ENCODE assay signal across 8 cellular contexts in the genomic region with DNA sequence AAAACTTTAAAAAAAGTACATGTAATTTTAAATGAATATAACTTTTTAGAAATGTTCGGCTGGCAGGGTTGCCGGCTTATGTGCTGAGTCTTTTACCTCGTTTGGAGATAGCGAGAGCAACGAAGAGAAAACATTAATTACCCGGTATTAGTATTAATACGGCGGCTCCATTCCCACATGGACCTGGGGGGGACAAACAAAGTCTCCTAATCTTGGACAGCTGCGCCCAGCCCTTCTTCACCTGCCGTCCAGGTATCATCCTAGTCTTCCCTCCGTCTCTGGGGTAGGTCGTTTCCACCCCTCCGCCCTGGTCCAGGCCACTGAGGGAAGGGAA. TPM values are rescaled to one million over a fixed set of nuclear protein-coding genes. Genes with fewer than 3 reads are reported as not detected.
DNase-seq lines count a peak whose midpoint lies in the region; ATAC-seq and TF ChIP-seq lines count a peak whose summit lies in the region.

No MANE protein-coding gene starts in this region.

- H3K9me3 ChIP-seq in PC-9 (ENCODE audit: insufficient read depth, low read depth), result no peaks in the 10 kb centered on the region
- no peaks in the 10 kb centered on the region for H3K9me3 ChIP-seq in esophagus muscularis mucosa

- peak overlapping the region; percentile 38 for H3K27ac Mint-ChIP-seq in osteocyte (ENCODE audit: unreplicated experiment)

- peaks cover 19% of the 10 kb centered on the region for H3K79me2 ChIP-seq in PC-9 (ENCODE audit: low read depth)

- H3F3A ChIP-seq in PC-9 (ENCODE audit: insufficient read depth, low read depth), result peaks cover 18% of the 10 kb centered on the region

- H3K9me2 ChIP-seq in PC-9 (ENCODE audit: insufficient read depth), result no peaks in the 10 kb centered on the region

- no peaks in the 10 kb centered on the region for H3K27me3 ChIP-seq in PC-9 (ENCODE audit: insufficient read depth, low read depth)
- H3K27me3 ChIP-seq in esophagus muscularis mucosa, result no peaks in the 10 kb centered on the region

- peaks cover 30% of the 10 kb centered on the region for H3K4me1 Mint-ChIP-seq in osteocyte (ENCODE audit: unreplicated experiment)

- H3K36me3 ChIP-seq in PC-9 (ENCODE audit: low read depth) (no peaks in the 10 kb centered on the region), esophagus muscularis mucosa (peaks cover 0 to 3% (median 0%) of the 10 kb centered on the region in 4 donors)

- peak overlapping the region; percentile 87 for H3K4me2 ChIP-seq in PC-9

- POLR2A ChIA-PET in PC-9 (lab: Charles Lee; ENCODE audit: unreplicated experiment), result interaction anchor here (0.7 kb wide), 1 partner anchor 227 kb away, joined by 12 read pairs; no protein-coding TSS in a partner anchor

- DNase-seq in GM12864 (ENCODE audit: low read depth) (no peak), PC-9 (no peak), esophagus muscularis mucosa (ENCODE audit: extremely low spot score) (no peak), osteocyte (ENCODE audit: extremely low spot score, unreplicated experiment) (no peak), DMS53 treated with DMSO at 0.1 percent for 48 hours (lab: John Stamatoyannopoulos, UW; ENCODE audit: unreplicated experiment) (no peak), NCI-H2107 treated with DMSO at 0.1 percent for 48 hours (lab: John Stamatoyannopoulos, UW; ENCODE audit: unreplicated experiment) (no peak), cerebellar cortex (ENCODE audit: low spot score) (no peak), sciatic nerve (ENCODE audit: low spot score) (no peak)

- no peaks in the 10 kb centered on the region for H3K9me3 Mint-ChIP-seq in osteocyte (ENCODE audit: unreplicated experiment)

- H3K4me1 ChIP-seq in PC-9 (replicated peaks; ENCODE audit: insufficient read depth), result peaks cover 28% of the 10 kb centered on the region
- H3K4me1 ChIP-seq in esophagus muscularis mucosa, result peaks cover 23 to 62% (median 44%) of the 10 kb centered on the region in 4 donors

- peak overlapping the region; percentile 69 for H3K4me3 Mint-ChIP-seq in osteocyte (ENCODE audit: unreplicated experiment)

- no peaks in the 10 kb centered on the region for H4K20me1 ChIP-seq in PC-9 (ENCODE audit: insufficient read depth)

- no TSS peak for BruUV-seq in PC-9 (replicated peaks; lab: Mats Ljungman, UMichigan)

- ATAC-seq in sciatic nerve, result no peak

- intact Hi-C loops in PC-9 (cut with micrococcal nuclease; ENCODE audit: unreplicated experiment), result loop anchor here (5.0 to 10.0 kb wide), 2 partner anchors 391 to 678 kb away; a partner anchor contains a TSS
- intact Hi-C loops in esophagus muscularis mucosa (cut with DNase I), result no loop called here
- intact Hi-C loops in sciatic nerve (cut with DNase I), result no loop called here

- WGBS in esophagus muscularis mucosa, result 2% methylated on average over 8 of the region's 13 CpGs

- H3K27me3 Mint-ChIP-seq in osteocyte (ENCODE audit: unreplicated experiment), result no peaks in the 10 kb centered on the region

- CTCF ChIA-PET in PC-9 (lab: Charles Lee), result no interaction called here

- TF ChIP-seq CTCF in GM12864 (IDR thresholded peaks at IDR 0.05; ENCODE audit: low read depth, low read length, missing control alignments) (no peak), PC-9 (conservative IDR thresholded peaks at IDR 0.05) (no peak), esophagus muscularis mucosa (IDR thresholded peaks at IDR 0.05) (no peak), osteocyte (IDR thresholded peaks at IDR 0.05) (no peak)

- no peak for TF ChIP-seq EP300 in esophagus muscularis mucosa (IDR thresholded peaks at IDR 0.05)

- H3K4me3 ChIP-seq in GM12864 (ENCODE audit: low read depth, low read length), result peak overlapping the region; percentile 48
- H3K4me3 ChIP-seq in PC-9, result peak overlapping the region; percentile 52
- H3K4me3 ChIP-seq in esophagus muscularis mucosa, result peak overlapping the region; percentile 65 to 83 (median 72)

- no peak for TF ChIP-seq POLR2A in esophagus muscularis mucosa (IDR thresholded peaks at IDR 0.05; ENCODE audit: low read depth)

- H2AFZ ChIP-seq in PC-9, result peak overlapping the region; percentile 85

- H3K36me3 Mint-ChIP-seq in osteocyte (ENCODE audit: unreplicated experiment), result no peaks in the 10 kb centered on the region

- H3K27ac ChIP-seq in PC-9 (peak overlapping the region; percentile 43; the same call in 1 of the 2 replicates), esophagus muscularis mucosa (replicated peaks in 1 of 4) (peak overlapping the region; percentile 91 to 94 (median 92))

RNA-seq across cellular contexts. Expression of a gene that starts 0.3 kb away (rescaled TPM):
- 27.7 and 31.2 TPM in 2 replicates for total RNA-seq in PC-9 (2021)
- total RNA-seq in esophagus muscularis mucosa, result 10 to 100 TPM; 33.3 to 47.9 (median 34.8) TPM
- 24.7 and 28.3 TPM in 2 replicates for total RNA-seq in osteocyte
- total RNA-seq in sciatic nerve, result 43.4 TPM

RNA-seq across cellular contexts. Expression of a gene that starts 39.5 kb away (rescaled TPM):
- total RNA-seq in PC-9 (2021) (not detected in 2 replicates), esophagus muscularis mucosa (under 1 TPM in 2 of 4 donors, not detected in 2; 0.23 to 0.33 TPM), osteocyte (0.26 TPM in 1 of 2 replicates, not detected in the other), sciatic nerve (6.8 TPM)
